Comparison of ENCODE assay signal across 13 cellular contexts in the genomic region with DNA sequence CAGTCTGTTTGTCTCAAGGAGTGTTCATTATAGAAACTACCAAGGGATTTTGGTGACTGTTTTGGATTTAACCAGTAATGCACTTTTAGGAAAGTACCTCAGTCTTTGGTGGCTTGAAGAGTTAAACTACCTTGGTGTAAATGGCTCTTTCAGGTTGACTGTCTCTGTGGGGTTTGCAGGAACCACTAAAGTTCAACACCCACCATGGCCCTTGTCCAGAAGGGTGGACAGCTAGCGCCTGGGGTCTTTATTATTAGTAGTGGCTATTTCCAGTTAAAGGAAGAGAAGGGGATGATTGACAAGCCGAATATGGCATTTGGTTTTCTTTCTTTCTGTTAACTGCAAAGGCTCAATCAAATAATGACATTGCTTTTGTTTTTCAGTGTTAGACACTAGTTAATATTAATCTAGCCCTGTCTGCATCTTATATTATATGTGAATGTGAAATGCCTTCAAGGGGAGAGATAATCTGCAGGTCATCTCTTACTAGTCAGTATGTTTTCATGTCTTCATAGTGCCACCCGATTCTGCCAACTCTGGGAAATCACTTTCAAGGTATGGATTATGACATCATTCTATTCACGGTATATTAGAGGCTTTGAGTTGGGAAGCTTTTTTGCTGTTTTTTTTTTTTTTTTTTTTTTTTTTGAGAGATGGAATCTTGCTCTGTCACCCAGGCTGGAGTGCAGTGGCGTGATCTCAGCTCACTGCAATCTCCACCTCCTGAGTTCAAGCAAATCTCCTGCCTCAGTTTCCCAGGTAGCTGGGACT. TPM values are rescaled to one million over a fixed set of nuclear protein-coding genes. Genes with fewer than 3 reads are reported as not detected.
DNase-seq lines count a peak whose midpoint lies in the region; ATAC-seq, FAIRE-seq and TF ChIP-seq lines count a peak whose summit lies in the region.
"Had no signal": no experiment of that assay in that cellular context is flagged by ENCODE, and none has a peak within 500 bp of the region (broad histone marks: within the 10 kb centered on the region; RNA-seq: fewer than 3 reads in every experiment).

No MANE protein-coding gene starts in this region.

- no peak overlapping the region for H3K4me3 ChIP-seq in HepG2 (replicated peaks in 1 of 3; ENCODE audit: insufficient read depth in 1 of 3, low read depth in 2 of 3, low read length in 3 of 3)
- H3K4me3 ChIP-seq in right lobe of liver, result no peak overlapping the region
- H3K4me3 ChIP-seq in uterus, result no peak overlapping the region

- peaks cover 59% of the 10 kb centered on the region for H4K20me1 ChIP-seq in HepG2 (ENCODE audit: insufficient read depth, low read length)

- H3K36me3 Mint-ChIP-seq in effector memory CD8-positive, alpha-beta T cell (ENCODE audit: insufficient read depth), result peaks cover 3% of the 10 kb centered on the region

- H3K79me2 ChIP-seq in HepG2 (ENCODE audit: insufficient read depth, low read length), result peaks cover 81% of the 10 kb centered on the region

- FAIRE-seq in HepG2 (lab: Jason Lieb, UNC), result no peak

- no peaks in the 10 kb centered on the region for H3K9me3 Mint-ChIP-seq in effector memory CD8-positive, alpha-beta T cell

- no TSS peak for BruUV-seq in HepG2 (replicated peaks; lab: Mats Ljungman, UMichigan)

- peaks cover 85% of the 10 kb centered on the region for H3K4me1 ChIP-seq in HepG2 (ENCODE audit: insufficient read depth, low read length)
- H3K4me1 ChIP-seq in right lobe of liver, result peaks cover 0 to 61% (median 27%) of the 10 kb centered on the region in 4 donors
- peaks cover 0 to 7% of the 10 kb centered on the region in 2 donors for H3K4me1 ChIP-seq in uterus

- H3K9me3 ChIP-seq in HepG2 (ENCODE audit: low read length) (no peaks in the 10 kb centered on the region), right lobe of liver (no peaks in the 10 kb centered on the region), uterus (no peaks in the 10 kb centered on the region)

- TF ChIP-seq CTCF in HepG2 (CRISPR knock-in tag; IDR thresholded peaks at IDR 0.05) (no peak), right lobe of liver (IDR thresholded peaks at IDR 0.05) (no peak), uterus (IDR thresholded peaks at IDR 0.05) (no peak)

- TF ChIP-seq POLR2A in HepG2 (IDR thresholded peaks at IDR 0.05; ENCODE audit: insufficient read depth in 1 of 2, low read depth in 2 of 2, low read length in 2 of 2), result no peak
- TF ChIP-seq POLR2A in right lobe of liver (IDR thresholded peaks at IDR 0.05), result no peak
- TF ChIP-seq POLR2A in uterus (IDR thresholded peaks at IDR 0.05), result no peak

- no peak overlapping the region for H2AFZ ChIP-seq in HepG2 (ENCODE audit: low read length)

- no peak for DNase-seq in HepG2 (ENCODE audit: low spot score)
- DNase-seq in right lobe of liver, result no peak
- DNase-seq in effector memory CD8-positive, alpha-beta T cell, result no peak
- DNase-seq in uterus, result no peak
- DNase-seq in OCI-M1 (lab: John Stamatoyannopoulos, UW), result no peak
- no peak for DNase-seq in T-helper 9 cell
- DNase-seq: C1 segment of cervical spinal cord, dermis blood vessel endothelial cell, NCI-H2227 treated with DMSO at 0.1 percent for 48 hours, SW 1271 had no signal

- TF ChIP-seq RAD21 in HepG2 (CRISPR knock-in tag; IDR thresholded peaks at IDR 0.05), result no peak

- POLR2A ChIA-PET in HepG2 (lab: Yijun Ruan, JAX), result interaction anchor here (1.1 to 1.4 kb wide), 2 partner anchors 8 to 13 kb away, joined by 3 to 4 read pairs; no protein-coding TSS in a partner anchor

- peak overlapping the region; percentile 30 for H3K27ac ChIP-seq in HepG2 (ENCODE audit: extremely low read length, insufficient read depth, low read length)
- peak overlapping the region in 1 of 3 donors; percentile 48 for H3K27ac ChIP-seq in right lobe of liver
- H3K27ac ChIP-seq in uterus, result peak overlapping the region in 1 of 2 donors; percentile 64

- intact Hi-C loops in HepG2 (cut with micrococcal nuclease; ENCODE audit: unreplicated experiment) (no loop called here), right lobe of liver (cut with DNase I) (no loop called here), uterus (cut with DNase I; ENCODE audit: low total_unique reads) (no loop called here)

- CTCF ChIA-PET in HepG2 (lab: Yijun Ruan, JAX; ENCODE audit: low intra/inter-chr PET ratio, low total read pairs), result no interaction called here

- H3K4me1 Mint-ChIP-seq in effector memory CD8-positive, alpha-beta T cell (ENCODE audit: low read depth in 2 of 2), result peaks cover 50 to 64% of the 10 kb centered on the region in 2 donors

- peak overlapping the region; percentile 53 to 72 for H3K27ac Mint-ChIP-seq in effector memory CD8-positive, alpha-beta T cell

- H3K27me3 ChIP-seq in HepG2 (ENCODE audit: control insufficient read depth in 1 of 2, insufficient read depth in 2 of 2, low read length in 2 of 2) (no peaks in the 10 kb centered on the region), right lobe of liver (no peaks in the 10 kb centered on the region), uterus (no peaks in the 10 kb centered on the region)

- 0 out of 2 replicates have a peak overlapping the region, but pooled peaks have one; percentile 58 for H3K4me2 ChIP-seq in HepG2 (ENCODE audit: low read depth, low read length)

- in situ Hi-C loops in HepG2 (cut with HindIII; ENCODE audit: extremely low pct_ligation_motif_present, low pct_unique_long_range_greater_than_20kb), result no loop called here

- peak overlapping the region in 1 of 2 donors; percentile 21 for H3K4me3 Mint-ChIP-seq in effector memory CD8-positive, alpha-beta T cell

- H3K27me3 Mint-ChIP-seq in effector memory CD8-positive, alpha-beta T cell, result no peaks in the 10 kb centered on the region

- WGBS in HepG2 (ENCODE audit: low lambda C conversion rate), result 86% methylated on average over 5 of the region's 5 CpGs
- WGBS in right lobe of liver (ENCODE audit: insufficient coverage, low coverage, low lambda C conversion rate, missing lambda C conversion rate), result 69% methylated on average over 5 of the region's 5 CpGs

- no peak for ATAC-seq in HepG2
- no peak for ATAC-seq in right lobe of liver
- ATAC-seq in HG02938 (IDR thresholded peaks at IDR 0.05; ENCODE audit: unreplicated experiment), result peak; percentile 27
- ATAC-seq in effector memory CD8-positive, alpha-beta T cell (replicated peaks), result no peak
- no peak for ATAC-seq in HG03469 (IDR thresholded peaks at IDR 0.05; ENCODE audit: unreplicated experiment)
- ATAC-seq: HCT116 had no signal

- H3K9ac ChIP-seq in HepG2 (ENCODE audit: insufficient read depth, low read depth, low read length), result no peak overlapping the region

- H3K36me3 ChIP-seq in HepG2 (replicated peaks in 1 of 2; ENCODE audit: control insufficient read depth in 1 of 2, insufficient read depth in 2 of 2, low read length in 2 of 2) (peaks cover 0 to 3% of the 10 kb centered on the region in 2 experiments; a peak in 1 of 5 replicates), right lobe of liver (no peaks in the 10 kb centered on the region), uterus (no peaks in the 10 kb centered on the region)

- TF ChIP-seq EP300 in HepG2 (IDR thresholded peaks at IDR 0.05; ENCODE audit: low read depth in 2 of 2, low read length in 2 of 2) (no peak), HepG2 (CRISPR knock-in tag; IDR thresholded peaks at IDR 0.05; ENCODE audit: borderline replicate concordance) (no peak)

RNA-seq across cellular contexts. Expression of gene MAP4K4, which starts 56.4 kb away (rescaled TPM):
- 264 and 301 TPM in 2 replicates for total RNA-seq in HepG2 (2016; rRNA removed; fragmentation: Illumina TruSeq; extraction: Trizol)
- 62.1 and 62.9 TPM in 2 replicates for total RNA-seq in HepG2 (2016; cell fraction: cytosol; rRNA removed; fragmentation: Illumina TruSeq; extraction: Trizol; ENCODE audit: low read depth)
- 264 and 269 TPM in 2 replicates for total RNA-seq in HepG2 (2016; cell fraction: insoluble cytoplasmic fraction; rRNA removed; fragmentation: Illumina TruSeq; extraction: Trizol)
- 200 and 238 TPM in 2 replicates for total RNA-seq in HepG2 (2016; cell fraction: membrane; rRNA removed; fragmentation: Illumina TruSeq; extraction: Trizol)
- total RNA-seq in HepG2 (2016; cell fraction: nucleus; rRNA removed; fragmentation: Illumina TruSeq; extraction: Trizol), result 292 and 308 TPM in 2 replicates
- polyA plus RNA-seq in HepG2 (2011; rRNA removed), result 101 and 105 TPM in 2 replicates
- 67.0 and 72.8 TPM in 2 replicates for polyA plus RNA-seq in HepG2 (2011; cell fraction: cytosol; rRNA removed)
- polyA plus RNA-seq in HepG2 (2011; cell fraction: nucleus; rRNA removed), result 261 and 287 TPM in 2 replicates
- polyA plus RNA-seq in HepG2 (2012), result 138 and 155 TPM in 2 replicates
- polyA plus RNA-seq in HepG2 (2016; cell fraction: cytosol; fragmentation: Illumina TruSeq; extraction: Trizol; ENCODE audit: low read depth), result 48.8 and 52.9 TPM in 2 replicates
- 269 and 298 TPM in 2 replicates for polyA plus RNA-seq in HepG2 (2016; cell fraction: insoluble cytoplasmic fraction; fragmentation: Illumina TruSeq; extraction: Trizol; ENCODE audit: low read depth)
- polyA plus RNA-seq in HepG2 (2016; cell fraction: membrane; fragmentation: Illumina TruSeq; extraction: Trizol; ENCODE audit: low read depth), result 137 and 163 TPM in 2 replicates
- polyA plus RNA-seq in HepG2 (2016; cell fraction: nucleus; fragmentation: Illumina TruSeq; extraction: Trizol; ENCODE audit: insufficient read depth, low read depth), result 298 and 312 TPM in 2 replicates
- polyA minus RNA-seq in HepG2 (2011; rRNA and poly(A)+ RNA removed; ENCODE audit: low replicate concordance), result 84.0 and 279 TPM in 2 replicates
- polyA minus RNA-seq in HepG2 (2011; cell fraction: cytosol; rRNA and poly(A)+ RNA removed), result 99.4 and 99.7 TPM in 2 replicates
- polyA minus RNA-seq in HepG2 (2011; cell fraction: nucleus; rRNA and poly(A)+ RNA removed), result 680 and 703 TPM in 2 replicates
- total RNA-seq in right lobe of liver, result 10 to 100 TPM; 29.8 to 36.5 (median 31.1) TPM
- 10 to 100 TPM; 17.9 to 87.2 (median 55.4) TPM for total RNA-seq in uterus
